ENCODE assay signal across 20 cellular contexts in the genomic region with DNA sequence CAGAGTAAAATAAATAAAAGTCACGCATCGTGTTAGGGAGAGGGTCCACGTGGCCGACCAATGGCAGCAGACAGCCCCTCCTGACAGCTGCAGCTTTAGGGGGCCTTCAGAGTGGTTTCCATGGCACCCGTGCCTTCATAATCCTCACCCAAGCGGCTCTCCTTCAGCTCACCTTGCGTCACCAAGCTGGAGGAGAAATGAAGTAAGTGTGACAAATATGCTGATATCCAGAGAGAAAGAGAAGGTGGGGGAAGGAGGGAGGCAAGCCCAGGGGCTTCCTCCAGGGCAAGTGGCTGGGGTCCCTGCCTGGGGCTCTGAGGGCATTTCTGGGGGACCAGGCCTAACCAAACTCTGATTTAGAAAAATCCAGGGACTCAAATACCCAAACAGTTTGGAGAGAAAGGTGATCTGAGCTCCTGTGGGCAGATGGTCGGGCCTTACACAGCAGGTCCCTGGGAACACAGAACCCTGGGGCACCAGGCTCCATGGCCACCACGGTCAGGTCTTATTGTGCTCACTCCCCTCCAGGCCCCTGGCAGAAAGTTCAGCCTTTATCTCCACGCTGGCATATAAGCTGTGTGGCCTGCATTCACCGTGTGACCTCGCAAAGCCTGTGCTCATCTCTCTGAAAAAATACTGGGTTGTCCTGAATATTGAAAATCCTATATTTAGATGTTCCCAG.
DNase-seq lines count a peak whose midpoint lies in the region; ATAC-seq and TF ChIP-seq lines count a peak whose summit lies in the region.
"Had no signal": no experiment of that assay in that cellular context is flagged by ENCODE, and none has a peak within 500 bp of the region (broad histone marks: within the 10 kb centered on the region; RNA-seq: fewer than 3 reads in every experiment).

No MANE protein-coding gene starts in this region.

- H3K27ac ChIP-seq in CD4-positive, CD25-positive, alpha-beta regulatory T cell (ENCODE audit: insufficient read depth, low read length, poor library complexity, severe bottlenecking): no peak overlapping the region
- peak overlapping the region; percentile 89 for H3K27ac ChIP-seq in neural cell (ENCODE audit: low read length)
- H3K27ac ChIP-seq: 22Rv1, GM23248 had no signal

- POLR2A ChIA-PET in T-cell (lab: Charles Lee): no interaction called here

- H3K9me3 ChIP-seq in CD4-positive, CD25-positive, alpha-beta regulatory T cell (ENCODE audit: control insufficient read depth in 2 of 2, low read length in 2 of 2): peaks cover 0 to 7% of the 10 kb centered on the region in 2 experiments
- H3K9me3 ChIP-seq in neural cell (ENCODE audit: low read length): no peaks in the 10 kb centered on the region
- H3K9me3 ChIP-seq: SK-N-SH had no signal

- H3K4me1 Mint-ChIP-seq in CD4-positive, CD25-positive, alpha-beta regulatory T cell: peaks cover 7 to 83% (median 36%) of the 10 kb centered on the region in 4 donors
- peaks cover 88 to 92% (median 89%) of the 10 kb centered on the region in 3 donors for H3K4me1 Mint-ChIP-seq in T-cell

- peak overlapping the region; percentile 62 for H3K9ac ChIP-seq in neural cell (ENCODE audit: low read length)
- H3K9ac ChIP-seq: GM23248, SK-N-SH had no signal

- no peak for TF ChIP-seq CTCF in neural cell (IDR thresholded peaks at IDR 0.05; ENCODE audit: poor library complexity, severe bottlenecking)
- no peak for TF ChIP-seq CTCF in lower leg skin (IDR thresholded peaks at IDR 0.05)

- no peaks in the 10 kb centered on the region for H3K27me3 Mint-ChIP-seq in CD4-positive, CD25-positive, alpha-beta regulatory T cell
- H3K27me3 Mint-ChIP-seq in T-cell: no peaks in the 10 kb centered on the region

- 93 to 94% methylated on average over 12 of the region's 12 CpGs for WGBS in lower leg skin, 2 donors

- TF ChIP-seq EP300 in neural cell (conservative IDR thresholded peaks at IDR 0.05; ENCODE audit: poor library complexity, severe bottlenecking): peak; percentile 73

- CTCF ChIA-PET in T-cell (lab: Charles Lee): interaction anchor here (0.6 to 0.7 kb wide), 2 partner anchors 25 to 34 kb away, joined by 3 to 6 read pairs; no protein-coding TSS in a partner anchor

- intact Hi-C loops in lower leg skin (cut with DNase I; ENCODE audit: low total_unique reads): no loop called here

- H3K9me2 ChIP-seq in neural cell (ENCODE audit: insufficient read depth, low read length): no peaks in the 10 kb centered on the region
- H3K9me2 ChIP-seq: SK-N-SH had no signal

- no peaks in the 10 kb centered on the region for H3K79me2 ChIP-seq in neural cell (replicated peaks; ENCODE audit: insufficient read depth, low read length)

- H3K4me3 ChIP-seq in CD4-positive, CD25-positive, alpha-beta regulatory T cell (ENCODE audit: low read depth, low read length): no peak overlapping the region
- H3K4me3 ChIP-seq in neural cell (ENCODE audit: low read length): peak overlapping the region; percentile 43
- no peak overlapping the region for H3K4me3 ChIP-seq in H7 (ENCODE audit: insufficient read depth, low read depth, low read length)
- H3K4me3 ChIP-seq in lower leg skin (ENCODE audit: low read depth, poor library complexity, severe bottlenecking): no peak overlapping the region
- H3K4me3 ChIP-seq: GM23248 had no signal

- no peaks in the 10 kb centered on the region for H3K27me3 ChIP-seq in CD4-positive, CD25-positive, alpha-beta regulatory T cell (ENCODE audit: control insufficient read depth, insufficient read depth, low read length)
- no peaks in the 10 kb centered on the region for H3K27me3 ChIP-seq in neural cell (ENCODE audit: insufficient read depth, low read depth, low read length)
- no peaks in the 10 kb centered on the region for H3K27me3 ChIP-seq in H7 (ENCODE audit: control insufficient read depth, insufficient read depth, low read length)

- no peaks in the 10 kb centered on the region for H4K20me1 ChIP-seq in neural cell (ENCODE audit: insufficient read depth)

- TF ChIP-seq RAD21 in neural cell (conservative IDR thresholded peaks at IDR 0.05): peak; percentile 44

- peaks cover 3% of the 10 kb centered on the region for H3F3A ChIP-seq in neural cell (ENCODE audit: insufficient read depth, low read length, poor library complexity, severe bottlenecking)

- H3K9me3 Mint-ChIP-seq in CD4-positive, CD25-positive, alpha-beta regulatory T cell: peaks cover 0 to 5% (median 2%) of the 10 kb centered on the region in 7 donors
- H3K9me3 Mint-ChIP-seq in T-cell: peaks cover 0 to 10% (median 2%) of the 10 kb centered on the region in 3 donors

- no peak for ATAC-seq in CD4-positive, CD25-positive, alpha-beta regulatory T cell (ENCODE audit: low read depth in 2 of 2)
- ATAC-seq in T-cell (replicated peaks in 1 of 4) (no peak), GM19351 (IDR thresholded peaks at IDR 0.05; ENCODE audit: unreplicated experiment) (no peak)

- peak; percentile 29 for DNase-seq in DMS 273 (lab: John Stamatoyannopoulos, UW; ENCODE audit: unreplicated experiment)
- no peak for DNase-seq in DMS 273 treated with DMSO at 0.1 percent for 48 hours (lab: John Stamatoyannopoulos, UW)
- DNase-seq in CD4-positive, CD25-positive, alpha-beta regulatory T cell: no peak
- no peak for DNase-seq in T-cell
- no peak for DNase-seq in H7
- DNase-seq in lower leg skin (ENCODE audit: low spot score in 2 of 2): no peak
- DNase-seq: GF-D8, GM23248, KBM-7, NCI-H1092, NCI-H146, NCI-H2081, NCI-H2227 treated with DMSO at 0.1 percent for 48 hours, NCI-H526, Right ventricle myocardium superior, SK-N-SH had no signal

- no peak for TF ChIP-seq POLR2A in lower leg skin (IDR thresholded peaks at IDR 0.05)

- H3K4me3 Mint-ChIP-seq in CD4-positive, CD25-positive, alpha-beta regulatory T cell: peak overlapping the region in 1 of 4 donors; percentile 48
- peak overlapping the region in 1 of 3 donors; percentile 87 for H3K4me3 Mint-ChIP-seq in T-cell
- H3K4me3 Mint-ChIP-seq: B cell had no signal

- H3K36me3 Mint-ChIP-seq in CD4-positive, CD25-positive, alpha-beta regulatory T cell: no peaks in the 10 kb centered on the region
- H3K36me3 Mint-ChIP-seq in T-cell: peaks cover 11% of the 10 kb centered on the region

- H3K4me1 ChIP-seq in CD4-positive, CD25-positive, alpha-beta regulatory T cell (ENCODE audit: control insufficient read depth, insufficient read depth, low read length, poor library complexity, severe bottlenecking): peaks cover 55% of the 10 kb centered on the region

- H3K27ac Mint-ChIP-seq in CD4-positive, CD25-positive, alpha-beta regulatory T cell: peak overlapping the region; percentile 67 to 99 (median 84)
- H3K27ac Mint-ChIP-seq in T-cell: peak overlapping the region; percentile 31 to 76

- peak overlapping the region; percentile 36 for H3K4me2 ChIP-seq in neural cell (ENCODE audit: low read length)
- H3K4me2 ChIP-seq: SK-N-SH had no signal

- no peak overlapping the region for H2AFZ ChIP-seq in neural cell (ENCODE audit: low read depth, low read length)
- H2AFZ ChIP-seq: GM23248 had no signal

- H3K36me3 ChIP-seq in CD4-positive, CD25-positive, alpha-beta regulatory T cell (ENCODE audit: control insufficient read depth, insufficient read depth, low read length): no peaks in the 10 kb centered on the region
- H3K36me3 ChIP-seq in neural cell (ENCODE audit: insufficient read depth, low read length): no peaks in the 10 kb centered on the region
- no peaks in the 10 kb centered on the region for H3K36me3 ChIP-seq in H7 (replicated peaks; ENCODE audit: control insufficient read depth, insufficient read depth, low read length)

TF ChIP-seq in neural cell, 6 proteins besides CTCF, POLR2A, EP300 and RAD21:
- TF ChIP-seq MXI1 (conservative IDR thresholded peaks at IDR 0.05; ENCODE audit: poor library complexity, severe bottlenecking) (peak; percentile 22), SMC3 (conservative IDR thresholded peaks at IDR 0.05; ENCODE audit: poor library complexity) (peak; percentile 41), EZH2 (IDR thresholded peaks at IDR 0.05; ENCODE audit: borderline replicate concordance, insufficient read depth, low read length, poor library complexity, severe bottlenecking) (no peak), TAF1 (IDR thresholded peaks at IDR 0.05; ENCODE audit: low read depth) (no peak), POLR2AphosphoS5 (IDR thresholded peaks at IDR 0.05) (peak; percentile 22)
- TF ChIP-seq, protein P1, sequence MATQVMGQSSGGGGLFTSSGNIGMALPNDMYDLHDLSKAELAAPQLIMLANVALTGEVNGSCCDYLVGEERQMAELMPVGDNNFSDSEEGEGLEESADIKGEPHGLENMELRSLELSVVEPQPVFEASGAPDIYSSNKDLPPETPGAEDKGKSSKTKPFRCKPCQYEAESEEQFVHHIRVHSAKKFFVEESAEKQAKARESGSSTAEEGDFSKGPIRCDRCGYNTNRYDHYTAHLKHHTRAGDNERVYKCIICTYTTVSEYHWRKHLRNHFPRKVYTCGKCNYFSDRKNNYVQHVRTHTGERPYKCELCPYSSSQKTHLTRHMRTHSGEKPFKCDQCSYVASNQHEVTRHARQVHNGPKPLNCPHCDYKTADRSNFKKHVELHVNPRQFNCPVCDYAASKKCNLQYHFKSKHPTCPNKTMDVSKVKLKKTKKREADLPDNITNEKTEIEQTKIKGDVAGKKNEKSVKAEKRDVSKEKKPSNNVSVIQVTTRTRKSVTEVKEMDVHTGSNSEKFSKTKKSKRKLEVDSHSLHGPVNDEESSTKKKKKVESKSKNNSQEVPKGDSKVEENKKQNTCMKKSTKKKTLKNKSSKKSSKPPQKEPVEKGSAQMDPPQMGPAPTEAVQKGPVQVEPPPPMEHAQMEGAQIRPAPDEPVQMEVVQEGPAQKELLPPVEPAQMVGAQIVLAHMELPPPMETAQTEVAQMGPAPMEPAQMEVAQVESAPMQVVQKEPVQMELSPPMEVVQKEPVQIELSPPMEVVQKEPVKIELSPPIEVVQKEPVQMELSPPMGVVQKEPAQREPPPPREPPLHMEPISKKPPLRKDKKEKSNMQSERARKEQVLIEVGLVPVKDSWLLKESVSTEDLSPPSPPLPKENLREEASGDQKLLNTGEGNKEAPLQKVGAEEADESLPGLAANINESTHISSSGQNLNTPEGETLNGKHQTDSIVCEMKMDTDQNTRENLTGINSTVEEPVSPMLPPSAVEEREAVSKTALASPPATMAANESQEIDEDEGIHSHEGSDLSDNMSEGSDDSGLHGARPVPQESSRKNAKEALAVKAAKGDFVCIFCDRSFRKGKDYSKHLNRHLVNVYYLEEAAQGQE (IDR thresholded peaks at IDR 0.05; ENCODE audit: borderline replicate concordance): peak; percentile 61
